Comparison of ENCODE assay signal across 17 cellular contexts in genomic region chr17:72476134-72476533, GRCh38.
DNase-seq lines count a peak whose midpoint lies in the region; ATAC-seq and TF ChIP-seq lines count a peak whose summit lies in the region.
"Had no signal": no experiment of that assay in that cellular context is flagged by ENCODE, and none has a peak within 500 bp of the region (broad histone marks: within the 10 kb centered on the region; RNA-seq: fewer than 3 reads in every experiment).

No MANE protein-coding gene starts in this region.

- H3K27ac ChIP-seq in colonic mucosa (peak overlapping the region; percentile 57), layer of hippocampus (ENCODE audit: low read depth, low read length) (peak overlapping the region; percentile 77), temporal lobe (ENCODE audit: low read depth, low read length) (peak overlapping the region; percentile 61)
- H3K27ac ChIP-seq: skin epidermis had no signal

- H3K4me3 ChIP-seq in NT2/D1 (ENCODE audit: insufficient read length, low read depth), result no peak overlapping the region
- H3K4me3 ChIP-seq in colonic mucosa, result no peak overlapping the region
- H3K4me3 ChIP-seq: skin epidermis had no signal

- intact Hi-C loops in colonic mucosa (cut with DNase I), result no loop called here

- DNase-seq in NT2/D1 (ENCODE audit: low read depth, low spot score), result no peak
- DNase-seq in colonic mucosa, result no peak
- no peak for DNase-seq in middle frontal gyrus (ENCODE audit: extremely low spot score, low spot score)
- DNase-seq in left lobe of liver (ENCODE audit: low spot score), result no peak
- DNase-seq in foreskin melanocyte, result no peak
- DNase-seq: activated CD4-positive, alpha-beta T cell treated with anti-CD3 and anti-CD28 coated beads for 4 hours; activated naive CD8-positive, alpha-beta T cell treated with anti-CD3 and anti-CD28 coated beads for 36 hours; BE2C; naive B cell; NCI-H1092; NCI-H446; stimulated activated CD4-positive, alpha-beta T cell treated with anti-CD3 and anti-CD28 coated beads, Interleukin-2, amount 100 ng/mL, for 48 hours had no signal

- peak overlapping the region; percentile 44 for H3K9ac ChIP-seq in NT2/D1 (ENCODE audit: insufficient read length, low read depth)
- H3K9ac ChIP-seq in colonic mucosa (ENCODE audit: low read depth in 2 of 2, low read length in 2 of 2), result no peak overlapping the region

- ATAC-seq in left lobe of liver (no peak), GM18519 (IDR thresholded peaks at IDR 0.05; ENCODE audit: low FRiP score, unreplicated experiment) (no peak)
- ATAC-seq: esophagus mucosa had no signal

- H3K9me3 ChIP-seq in NT2/D1 (ENCODE audit: insufficient read depth, low read length) (no peaks in the 10 kb centered on the region), colonic mucosa (no peaks in the 10 kb centered on the region)
- H3K9me3 ChIP-seq: BE2C had no signal

- H3K27me3 ChIP-seq in NT2/D1 (ENCODE audit: insufficient read depth, insufficient read length), result no peaks in the 10 kb centered on the region
- H3K27me3 ChIP-seq in colonic mucosa, result no peaks in the 10 kb centered on the region
- H3K27me3 ChIP-seq in layer of hippocampus (ENCODE audit: control insufficient read depth, insufficient read depth, low read length), result no peaks in the 10 kb centered on the region
- H3K27me3 ChIP-seq: BE2C had no signal

- TF ChIP-seq CTCF in colonic mucosa (IDR thresholded peaks at IDR 0.05), result no peak

- H3K4me1 ChIP-seq in NT2/D1 (ENCODE audit: insufficient read depth, insufficient read length) (peaks cover 16% of the 10 kb centered on the region), colonic mucosa (no peaks in the 10 kb centered on the region)

- H3K36me3 ChIP-seq in NT2/D1 (ENCODE audit: insufficient read depth, insufficient read length, low read length), result no peaks in the 10 kb centered on the region
- no peaks in the 10 kb centered on the region for H3K36me3 ChIP-seq in colonic mucosa
- H3K36me3 ChIP-seq: BE2C had no signal
